ENCODE assay signal across 8 cellular contexts in the genomic region with DNA sequence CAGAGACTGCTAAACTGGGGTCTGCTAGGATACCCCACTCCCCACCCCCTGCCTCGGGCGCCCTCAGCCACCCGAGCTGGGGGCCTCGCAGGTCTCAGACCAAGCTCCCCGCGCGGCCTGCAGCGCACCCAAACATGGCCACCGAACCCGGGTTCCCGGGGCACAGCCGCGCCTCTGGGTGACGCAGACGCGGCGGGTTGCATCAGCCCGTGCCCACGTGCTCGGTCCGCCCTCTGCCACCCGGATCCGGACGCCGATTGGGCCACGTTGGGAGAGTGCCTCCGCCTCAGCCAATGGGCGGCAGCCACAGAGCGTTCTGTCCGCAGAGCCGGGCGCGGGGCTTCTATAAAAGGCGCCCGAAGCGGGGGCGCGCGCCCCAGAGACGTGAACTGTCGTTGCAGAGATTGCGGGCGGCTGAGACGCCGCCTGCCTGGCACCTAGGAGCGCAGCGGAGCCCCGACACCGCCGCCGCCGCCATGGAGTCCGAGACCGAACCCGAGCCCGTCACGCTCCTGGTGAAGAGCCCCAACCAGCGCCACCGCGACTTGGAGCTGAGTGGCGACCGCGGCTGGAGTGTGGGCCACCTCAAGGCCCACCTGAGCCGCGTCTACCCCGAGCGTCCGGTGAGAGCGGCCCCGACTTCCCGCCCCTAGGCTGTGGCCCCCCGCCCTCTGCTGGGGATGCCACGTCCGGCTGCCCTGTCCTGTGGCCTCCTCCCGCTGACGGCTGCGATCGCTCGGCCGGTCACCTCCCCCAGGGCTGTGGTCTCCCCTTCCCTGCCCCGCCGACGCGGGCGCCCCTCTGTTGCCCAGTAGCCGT. TPM values are rescaled to one million over a fixed set of nuclear protein-coding genes. Genes with fewer than 3 reads are reported as not detected.
DNase-seq lines count a peak whose midpoint lies in the region; ATAC-seq lines count a peak whose summit lies in the region.

Gene HERPUD1 (plus strand): TSS at position 374 of the 819 bp plus-strand sequence. CDS start 103 bp downstream, at position 477.

- H3K14ac ChIP-seq in mesenchymal stem cell (ENCODE audit: low read length in 2 of 2), result peak within 1 kb of the TSS in 1 of 2 experiments; percentile 68

- H3K4ac ChIP-seq in mesenchymal stem cell (ENCODE audit: low read depth in 1 of 2, low read length in 2 of 2), result peak within 1 kb of the TSS; percentile 90

- H2AFZ ChIP-seq in mesenchymal stem cell (ENCODE audit: low read depth, low read length), result peak within 1 kb of the TSS; percentile 94

- peak; percentile 80 for ATAC-seq in GM21360 (IDR thresholded peaks at IDR 0.05; ENCODE audit: unreplicated experiment)
- ATAC-seq in effector memory CD8-positive, alpha-beta T cell (replicated peaks), result peak; percentile 91

- H3K27ac Mint-ChIP-seq in effector memory CD8-positive, alpha-beta T cell, result peak within 1 kb of the TSS; percentile 99 to 100

- H3K4me1 ChIP-seq in mesenchymal stem cell (ENCODE audit: control insufficient read depth, insufficient read depth, low read depth, low read length), result peaks cover 11% of the 10 kb centered on the region

- peak within 1 kb of the TSS; percentile 94 for H2BK5ac ChIP-seq in mesenchymal stem cell (ENCODE audit: low read depth, low read length, poor library complexity, severe bottlenecking)

- peaks cover 59% of the 10 kb centered on the region for H3K36me3 Mint-ChIP-seq in effector memory CD8-positive, alpha-beta T cell (ENCODE audit: insufficient read depth)

- peak within 1 kb of the TSS; percentile 92 to 99 for H3K18ac ChIP-seq in mesenchymal stem cell (ENCODE audit: low read depth in 1 of 2, low read length in 2 of 2)

- peak within 1 kb of the TSS; percentile 99 to 100 for H3K4me3 Mint-ChIP-seq in effector memory CD8-positive, alpha-beta T cell

- DNase-seq in COLO829 (ENCODE audit: low spot score), result peak; percentile 96
- DNase-seq in HT1080 (ENCODE audit: low read depth), result peak; percentile 97
- DNase-seq in NOMO-1 treated with DMSO at 0.1 percent for 48 hours (lab: John Stamatoyannopoulos, UW; ENCODE audit: unreplicated experiment), result peak; percentile 96
- peak; percentile 98 for DNase-seq in activated CD8-positive, alpha-beta memory T cell treated with anti-CD3 and anti-CD28 coated beads for 4 hours (ENCODE audit: low read depth in 2 of 2)
- peak; percentile 98 to 99 (median 98) for DNase-seq in effector memory CD8-positive, alpha-beta T cell
- peak; percentile 98 for DNase-seq in mesenchymal stem cell
- DNase-seq in stimulated activated CD8-positive, alpha-beta memory T cell treated with anti-CD3 and anti-CD28 coated beads, Interleukin-12 subunit alpha, Interleukin-12 subunit beta, amount 100 ng/mL, for 4 hours (ENCODE audit: low read depth), result peak; percentile 99

- peak within 1 kb of the TSS; percentile 31 to 34 for H2BK12ac ChIP-seq in mesenchymal stem cell (ENCODE audit: low read length in 2 of 2)

- peak within 1 kb of the TSS; percentile 85 for H3K4me2 ChIP-seq in mesenchymal stem cell (ENCODE audit: low read length, poor library complexity, severe bottlenecking)

- no peaks in the 10 kb centered on the region for H3K27me3 Mint-ChIP-seq in effector memory CD8-positive, alpha-beta T cell

- H3K79me1 ChIP-seq in mesenchymal stem cell (replicated peaks; ENCODE audit: low read length, poor library complexity, severe bottlenecking), result peaks cover 3% of the 10 kb centered on the region

- peak within 1 kb of the TSS; percentile 98 for H3K9ac ChIP-seq in mesenchymal stem cell (ENCODE audit: low read length)

- H3K9me3 ChIP-seq in mesenchymal stem cell (ENCODE audit: control insufficient read depth, low read length), result no peaks in the 10 kb centered on the region

- peak within 1 kb of the TSS; percentile 99 for H4K91ac ChIP-seq in mesenchymal stem cell (ENCODE audit: low read length)

- peak within 1 kb of the TSS in 1 of 2 experiments; percentile 92 for H3K23ac ChIP-seq in mesenchymal stem cell (ENCODE audit: low read length in 2 of 2)

- peak within 1 kb of the TSS; percentile 97 to 98 for H3K4me3 ChIP-seq in mesenchymal stem cell (ENCODE audit: insufficient read depth in 1 of 2, low read depth in 1 of 2, low read length in 2 of 2)

- H4K8ac ChIP-seq in mesenchymal stem cell (ENCODE audit: low read length), result peak within 1 kb of the TSS; percentile 98

- H3K9me3 Mint-ChIP-seq in effector memory CD8-positive, alpha-beta T cell, result no peaks in the 10 kb centered on the region

- peaks cover 26 to 37% of the 10 kb centered on the region in 2 donors for H3K4me1 Mint-ChIP-seq in effector memory CD8-positive, alpha-beta T cell (ENCODE audit: low read depth in 2 of 2)

- peak within 1 kb of the TSS; percentile 87 for H2BK120ac ChIP-seq in mesenchymal stem cell (ENCODE audit: low read depth, low read length)

- peak within 1 kb of the TSS; percentile 44 for H2BK15ac ChIP-seq in mesenchymal stem cell (ENCODE audit: low read depth, poor library complexity, severe bottlenecking)

- H3K27me3 ChIP-seq in mesenchymal stem cell (ENCODE audit: control insufficient read depth in 1 of 2, insufficient read depth in 1 of 2, low read length in 2 of 2), result no peaks in the 10 kb centered on the region

- peak within 1 kb of the TSS; percentile 56 for H3K27ac ChIP-seq in mesenchymal stem cell (ENCODE audit: low read length, poor library complexity, severe bottlenecking)

- H3K36me3 ChIP-seq in mesenchymal stem cell (ENCODE audit: control insufficient read depth in 1 of 2, insufficient read depth in 2 of 2, low read depth in 1 of 2, low read length in 2 of 2), result peaks cover 2 to 27% of the 10 kb centered on the region in 2 experiments

- under 1% methylated on average over 86 of the region's 86 CpGs for WGBS in mesenchymal stem cell

- H2AK5ac ChIP-seq in mesenchymal stem cell (ENCODE audit: low read length, severe bottlenecking), result peak within 1 kb of the TSS; percentile 100

RNA-seq across cellular contexts. Expression of gene HERPUD1, which starts in this region (rescaled TPM):
- 38.9 and 65.3 TPM in 2 replicates for total RNA-seq in HT1080 (2014; rRNA removed; shearing (Covaris generic))
- polyA plus RNA-seq in HT1080 (2015; cell fraction: cytosol; rRNA removed), result 168 and 183 TPM in 2 replicates
- polyA plus RNA-seq in HT1080 (2015; cell fraction: nucleus; rRNA removed), result 140 and 167 TPM in 2 replicates
- polyA plus RNA-seq in mesenchymal stem cell (2013, experiment 1 of 2), result 93.8 TPM
- polyA plus RNA-seq in mesenchymal stem cell (2013, experiment 2 of 2), result 94.5 TPM

Comparison
In these comparisons a context has a peak if more than half of its experiments do, and no peak if none do; other contexts are left out.
1. Peak in every context shown above with its lines: DNase-seq, ATAC-seq, H3K4me3 ChIP-seq and H3K27ac ChIP-seq.